Comparison of ENCODE assay signal across 1 cellular context in the genomic region with DNA sequence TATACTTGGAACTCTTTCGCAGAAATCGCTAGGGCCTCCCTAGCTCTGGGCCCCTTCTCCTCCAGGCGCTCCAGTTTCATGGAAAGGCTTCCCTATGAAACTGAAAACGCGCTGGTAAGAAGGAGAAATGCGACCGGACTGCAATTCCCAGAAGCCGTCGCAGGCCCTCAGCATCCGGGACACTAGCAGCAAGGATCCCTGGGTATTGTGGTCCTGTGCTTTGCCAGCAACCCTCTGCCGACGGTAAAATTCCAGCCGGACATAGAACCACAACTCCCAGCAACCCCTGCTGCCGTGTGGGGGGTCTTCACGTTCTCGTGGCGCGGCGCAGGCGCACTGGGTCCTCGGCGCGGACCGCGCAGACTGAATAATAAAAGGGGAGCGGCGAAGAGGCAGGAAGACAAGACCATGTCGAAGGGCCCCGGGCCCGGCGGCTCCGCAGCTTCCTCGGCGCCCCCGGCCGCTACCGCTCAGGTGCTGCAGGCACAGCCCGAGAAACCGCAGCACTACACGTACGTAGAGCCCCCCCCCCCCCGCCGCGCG.
TF ChIP-seq lines count a peak whose summit lies in the region.

A gene with protein sequence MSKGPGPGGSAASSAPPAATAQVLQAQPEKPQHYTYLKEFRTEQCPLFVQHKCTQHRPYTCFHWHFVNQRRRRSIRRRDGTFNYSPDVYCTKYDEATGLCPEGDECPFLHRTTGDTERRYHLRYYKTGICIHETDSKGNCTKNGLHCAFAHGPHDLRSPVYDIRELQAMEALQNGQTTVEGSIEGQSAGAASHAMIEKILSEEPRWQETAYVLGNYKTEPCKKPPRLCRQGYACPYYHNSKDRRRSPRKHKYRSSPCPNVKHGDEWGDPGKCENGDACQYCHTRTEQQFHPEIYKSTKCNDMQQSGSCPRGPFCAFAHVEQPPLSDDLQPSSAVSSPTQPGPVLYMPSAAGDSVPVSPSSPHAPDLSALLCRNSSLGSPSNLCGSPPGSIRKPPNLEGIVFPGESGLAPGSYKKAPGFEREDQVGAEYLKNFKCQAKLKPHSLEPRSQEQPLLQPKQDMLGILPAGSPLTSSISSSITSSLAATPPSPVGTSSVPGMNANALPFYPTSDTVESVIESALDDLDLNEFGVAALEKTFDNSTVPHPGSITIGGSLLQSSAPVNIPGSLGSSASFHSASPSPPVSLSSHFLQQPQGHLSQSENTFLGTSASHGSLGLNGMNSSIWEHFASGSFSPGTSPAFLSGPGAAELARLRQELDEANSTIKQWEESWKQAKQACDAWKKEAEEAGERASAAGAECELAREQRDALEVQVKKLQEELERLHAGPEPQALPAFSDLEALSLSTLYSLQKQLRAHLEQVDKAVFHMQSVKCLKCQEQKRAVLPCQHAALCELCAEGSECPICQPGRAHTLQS (plus strand): TSS at position 334 of the 543 bp plus-strand sequence. CDS start 75 bp downstream, at position 409.

TF ChIP-seq in HEK293, 187 proteins besides CTCF, POLR2A, EP300 and RAD21 (continued from another document):
- TF ChIP-seq, protein P1, sequence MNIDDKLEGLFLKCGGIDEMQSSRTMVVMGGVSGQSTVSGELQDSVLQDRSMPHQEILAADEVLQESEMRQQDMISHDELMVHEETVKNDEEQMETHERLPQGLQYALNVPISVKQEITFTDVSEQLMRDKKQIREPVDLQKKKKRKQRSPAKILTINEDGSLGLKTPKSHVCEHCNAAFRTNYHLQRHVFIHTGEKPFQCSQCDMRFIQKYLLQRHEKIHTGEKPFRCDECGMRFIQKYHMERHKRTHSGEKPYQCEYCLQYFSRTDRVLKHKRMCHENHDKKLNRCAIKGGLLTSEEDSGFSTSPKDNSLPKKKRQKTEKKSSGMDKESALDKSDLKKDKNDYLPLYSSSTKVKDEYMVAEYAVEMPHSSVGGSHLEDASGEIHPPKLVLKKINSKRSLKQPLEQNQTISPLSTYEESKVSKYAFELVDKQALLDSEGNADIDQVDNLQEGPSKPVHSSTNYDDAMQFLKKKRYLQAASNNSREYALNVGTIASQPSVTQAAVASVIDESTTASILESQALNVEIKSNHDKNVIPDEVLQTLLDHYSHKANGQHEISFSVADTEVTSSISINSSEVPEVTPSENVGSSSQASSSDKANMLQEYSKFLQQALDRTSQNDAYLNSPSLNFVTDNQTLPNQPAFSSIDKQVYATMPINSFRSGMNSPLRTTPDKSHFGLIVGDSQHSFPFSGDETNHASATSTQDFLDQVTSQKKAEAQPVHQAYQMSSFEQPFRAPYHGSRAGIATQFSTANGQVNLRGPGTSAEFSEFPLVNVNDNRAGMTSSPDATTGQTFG (tag by site-specific recombination; IDR thresholded peaks at IDR 0.05; ENCODE audit: borderline replicate concordance): no peak
- TF ChIP-seq ZXDB (tag by site-specific recombination; IDR thresholded peaks at IDR 0.05): peak; percentile 59
- no peak for TF ChIP-seq ZNF544 (tag by site-specific recombination; IDR thresholded peaks at IDR 0.05)
- no peak for TF ChIP-seq ZNF785 (tag by site-specific recombination; IDR thresholded peaks at IDR 0.05)
- no peak for TF ChIP-seq ZNF624 (tag by site-specific recombination; IDR thresholded peaks at IDR 0.05)
- TF ChIP-seq GLIS1 (tag by site-specific recombination; IDR thresholded peaks at IDR 0.05): peak; percentile 100
- no peak for TF ChIP-seq ZNF600 (tag by site-specific recombination; IDR thresholded peaks at IDR 0.05)
- TF ChIP-seq ZNF324 (tag by site-specific recombination; IDR thresholded peaks at IDR 0.05): no peak
- TF ChIP-seq OVOL3 (tag by site-specific recombination; IDR thresholded peaks at IDR 0.05): no peak
- TF ChIP-seq ZNF157 (tag by site-specific recombination; IDR thresholded peaks at IDR 0.05): no peak
- TF ChIP-seq, protein P2, sequence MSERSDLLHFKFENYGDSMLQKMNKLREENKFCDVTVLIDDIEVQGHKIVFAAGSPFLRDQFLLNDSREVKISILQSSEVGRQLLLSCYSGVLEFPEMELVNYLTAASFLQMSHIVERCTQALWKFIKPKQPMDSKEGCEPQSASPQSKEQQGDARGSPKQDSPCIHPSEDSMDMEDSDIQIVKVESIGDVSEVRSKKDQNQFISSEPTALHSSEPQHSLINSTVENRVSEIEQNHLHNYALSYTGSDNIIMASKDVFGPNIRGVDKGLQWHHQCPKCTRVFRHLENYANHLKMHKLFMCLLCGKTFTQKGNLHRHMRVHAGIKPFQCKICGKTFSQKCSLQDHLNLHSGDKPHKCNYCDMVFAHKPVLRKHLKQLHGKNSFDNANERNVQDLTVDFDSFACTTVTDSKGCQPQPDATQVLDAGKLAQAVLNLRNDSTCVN (tag by site-specific recombination; optimal IDR thresholded peaks at IDR 0.05): peak; percentile 98
- peak; percentile 71; the same call in 1 of the 2 replicates for TF ChIP-seq ZNF610 (tag by site-specific recombination; IDR thresholded peaks at IDR 0.05; ENCODE audit: borderline replicate concordance)
- peak; percentile 16; the same call in 1 of the 2 replicates for TF ChIP-seq ZNF24 (tag by site-specific recombination; IDR thresholded peaks at IDR 0.05)
- TF ChIP-seq ZIC2 (tag by site-specific recombination; IDR thresholded peaks at IDR 0.05): peak; percentile 78
- TF ChIP-seq ZNF623 (tag by site-specific recombination; IDR thresholded peaks at IDR 0.05): no peak
- no peak for TF ChIP-seq ZNF133 (tag by site-specific recombination; IDR thresholded peaks at IDR 0.05)
- TF ChIP-seq IKZF3 (tag by site-specific recombination; IDR thresholded peaks at IDR 0.05): peak; percentile 95
- TF ChIP-seq, protein P3, sequence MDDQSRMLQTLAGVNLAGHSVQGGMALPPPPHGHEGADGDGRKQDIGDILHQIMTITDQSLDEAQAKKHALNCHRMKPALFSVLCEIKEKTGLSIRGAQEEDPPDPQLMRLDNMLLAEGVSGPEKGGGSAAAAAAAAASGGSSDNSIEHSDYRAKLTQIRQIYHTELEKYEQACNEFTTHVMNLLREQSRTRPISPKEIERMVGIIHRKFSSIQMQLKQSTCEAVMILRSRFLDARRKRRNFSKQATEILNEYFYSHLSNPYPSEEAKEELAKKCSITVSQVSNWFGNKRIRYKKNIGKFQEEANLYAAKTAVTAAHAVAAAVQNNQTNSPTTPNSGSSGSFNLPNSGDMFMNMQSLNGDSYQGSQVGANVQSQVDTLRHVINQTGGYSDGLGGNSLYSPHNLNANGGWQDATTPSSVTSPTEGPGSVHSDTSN (CRISPR knock-in tag; IDR thresholded peaks at IDR 0.05): peak; percentile 83
- TF ChIP-seq, protein P4, sequence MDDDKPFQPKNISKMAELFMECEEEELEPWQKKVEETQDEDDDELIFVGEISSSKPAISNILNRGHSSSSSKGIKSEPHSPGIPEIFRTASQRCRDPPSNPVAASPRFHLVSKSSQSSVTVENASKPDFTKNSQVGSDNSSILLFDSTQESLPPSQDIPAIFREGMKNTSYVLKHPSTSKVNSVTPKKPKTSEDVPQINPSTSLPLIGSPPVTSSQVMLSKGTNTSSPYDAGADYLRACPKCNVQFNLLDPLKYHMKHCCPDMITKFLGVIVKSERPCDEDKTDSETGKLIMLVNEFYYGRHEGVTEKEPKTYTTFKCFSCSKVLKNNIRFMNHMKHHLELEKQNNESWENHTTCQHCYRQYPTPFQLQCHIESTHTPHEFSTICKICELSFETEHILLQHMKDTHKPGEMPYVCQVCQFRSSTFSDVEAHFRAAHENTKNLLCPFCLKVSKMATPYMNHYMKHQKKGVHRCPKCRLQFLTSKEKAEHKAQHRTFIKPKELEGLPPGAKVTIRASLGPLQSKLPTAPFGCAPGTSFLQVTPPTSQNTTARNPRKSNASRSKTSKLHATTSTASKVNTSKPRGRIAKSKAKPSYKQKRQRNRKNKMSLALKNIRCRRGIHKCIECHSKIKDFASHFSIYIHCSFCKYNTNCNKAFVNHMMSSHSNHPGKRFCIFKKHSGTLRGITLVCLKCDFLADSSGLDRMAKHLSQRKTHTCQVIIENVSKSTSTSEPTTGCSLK (tag by site-specific recombination; IDR thresholded peaks at IDR 0.05): no peak
- TF ChIP-seq ZNF404 (tag by site-specific recombination; IDR thresholded peaks at IDR 0.05): no peak
- no peak for TF ChIP-seq ZNF792 (tag by site-specific recombination; IDR thresholded peaks at IDR 0.05)
- no peak for TF ChIP-seq ZNF701 (tag by site-specific recombination; IDR thresholded peaks at IDR 0.05)
- TF ChIP-seq, protein P5, sequence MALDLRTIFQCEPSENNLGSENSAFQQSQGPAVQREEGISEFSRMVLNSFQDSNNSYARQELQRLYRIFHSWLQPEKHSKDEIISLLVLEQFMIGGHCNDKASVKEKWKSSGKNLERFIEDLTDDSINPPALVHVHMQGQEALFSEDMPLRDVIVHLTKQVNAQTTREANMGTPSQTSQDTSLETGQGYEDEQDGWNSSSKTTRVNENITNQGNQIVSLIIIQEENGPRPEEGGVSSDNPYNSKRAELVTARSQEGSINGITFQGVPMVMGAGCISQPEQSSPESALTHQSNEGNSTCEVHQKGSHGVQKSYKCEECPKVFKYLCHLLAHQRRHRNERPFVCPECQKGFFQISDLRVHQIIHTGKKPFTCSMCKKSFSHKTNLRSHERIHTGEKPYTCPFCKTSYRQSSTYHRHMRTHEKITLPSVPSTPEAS (tag by site-specific recombination; IDR thresholded peaks at IDR 0.05): no peak
- no peak for TF ChIP-seq ZNF221 (tag by site-specific recombination; IDR thresholded peaks at IDR 0.05; ENCODE audit: borderline replicate concordance)
- TF ChIP-seq ZBTB20 (tag by site-specific recombination; IDR thresholded peaks at IDR 0.05): peak; percentile 74; the same call in 1 of the 2 replicates
- no peak for TF ChIP-seq ZNF223 (tag by site-specific recombination; IDR thresholded peaks at IDR 0.05)
- TF ChIP-seq ZNF48 (tag by site-specific recombination; IDR thresholded peaks at IDR 0.05): no peak
- TF ChIP-seq ZNF302 (tag by site-specific recombination; IDR thresholded peaks at IDR 0.05; ENCODE audit: low read depth): no peak
- TF ChIP-seq SP3 (tag by site-specific recombination; IDR thresholded peaks at IDR 0.05): peak; percentile 89
- TF ChIP-seq, protein P6, sequence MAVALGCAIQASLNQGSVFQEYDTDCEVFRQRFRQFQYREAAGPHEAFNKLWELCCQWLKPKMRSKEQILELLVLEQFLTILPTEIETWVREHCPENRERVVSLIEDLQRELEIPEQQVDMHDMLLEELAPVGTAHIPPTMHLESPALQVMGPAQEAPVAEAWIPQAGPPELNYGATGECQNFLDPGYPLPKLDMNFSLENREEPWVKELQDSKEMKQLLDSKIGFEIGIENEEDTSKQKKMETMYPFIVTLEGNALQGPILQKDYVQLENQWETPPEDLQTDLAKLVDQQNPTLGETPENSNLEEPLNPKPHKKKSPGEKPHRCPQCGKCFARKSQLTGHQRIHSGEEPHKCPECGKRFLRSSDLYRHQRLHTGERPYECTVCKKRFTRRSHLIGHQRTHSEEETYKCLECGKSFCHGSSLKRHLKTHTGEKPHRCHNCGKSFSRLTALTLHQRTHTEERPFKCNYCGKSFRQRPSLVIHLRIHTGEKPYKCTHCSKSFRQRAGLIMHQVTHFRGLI (tag by site-specific recombination; IDR thresholded peaks at IDR 0.05): no peak
- no peak for TF ChIP-seq REPIN1 (tag by site-specific recombination; IDR thresholded peaks at IDR 0.05; ENCODE audit: low read depth)
- TF ChIP-seq HOXC10 (CRISPR knock-in tag; IDR thresholded peaks at IDR 0.05): no peak
- no peak for TF ChIP-seq ZNF549 (tag by site-specific recombination; IDR thresholded peaks at IDR 0.05)
- TF ChIP-seq, protein P7, sequence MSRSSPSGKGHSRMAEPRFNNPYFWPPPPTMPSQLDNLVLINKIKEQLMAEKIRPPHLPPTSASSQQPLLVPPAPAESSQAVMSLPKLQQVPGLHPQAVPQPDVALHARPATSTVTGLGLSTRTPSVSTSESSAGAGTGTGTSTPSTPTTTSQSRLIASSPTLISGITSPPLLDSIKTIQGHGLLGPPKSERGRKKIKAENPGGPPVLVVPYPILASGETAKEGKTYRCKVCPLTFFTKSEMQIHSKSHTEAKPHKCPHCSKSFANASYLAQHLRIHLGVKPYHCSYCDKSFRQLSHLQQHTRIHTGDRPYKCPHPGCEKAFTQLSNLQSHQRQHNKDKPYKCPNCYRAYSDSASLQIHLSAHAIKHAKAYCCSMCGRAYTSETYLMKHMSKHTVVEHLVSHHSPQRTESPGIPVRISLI (tag by site-specific recombination; IDR thresholded peaks at IDR 0.05): no peak
- no peak for TF ChIP-seq ZNF394 (tag by site-specific recombination; IDR thresholded peaks at IDR 0.05; ENCODE audit: borderline replicate concordance)
